Comparison of ENCODE assay signal across 20 cellular contexts in the genomic region with DNA sequence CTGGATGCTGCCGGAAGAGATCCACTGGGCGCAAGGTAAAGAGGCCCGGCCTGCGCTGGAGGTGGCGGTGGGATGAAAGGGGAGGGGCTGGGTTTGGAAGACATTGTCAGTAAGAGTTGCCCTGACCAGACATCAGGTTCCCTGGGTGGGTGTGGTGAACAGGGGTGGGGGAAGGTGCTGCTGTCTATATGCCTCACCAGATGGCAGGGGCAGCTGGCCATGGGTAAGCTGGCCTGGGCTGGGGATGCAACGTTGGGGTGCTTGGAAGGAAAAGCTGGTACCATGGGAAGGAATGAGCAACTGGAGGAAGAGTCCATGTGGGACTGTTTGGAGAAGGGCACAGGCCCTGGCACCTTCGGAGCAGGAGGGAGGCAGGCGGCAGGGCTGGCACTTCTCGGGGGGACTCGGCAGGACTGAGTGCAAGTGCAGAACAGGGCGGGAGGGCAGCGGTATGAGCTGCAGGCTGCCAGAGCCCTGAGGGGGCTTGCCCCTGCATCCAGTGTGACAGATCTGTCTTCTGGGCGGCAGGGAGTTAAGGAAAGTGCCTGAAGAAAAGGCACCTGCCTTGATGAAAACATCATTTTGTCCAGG.
"Had no signal": no experiment of that assay in that cellular context is flagged by ENCODE, and none has a peak within 500 bp of the region (broad histone marks: within the 10 kb centered on the region; RNA-seq: fewer than 3 reads in every experiment).

No MANE protein-coding gene starts in this region.

- H3K27ac ChIP-seq: gastrocnemius medialis, left ventricle myocardium inferior, lower lobe of right lung, parathyroid adenoma, psoas muscle, spleen, stomach had no signal

- H3K4me3 ChIP-seq: dorsolateral prefrontal cortex, gastrocnemius medialis, left ventricle myocardium inferior, lower lobe of right lung, psoas muscle, spleen, stomach had no signal

- H3K9ac ChIP-seq: parathyroid adenoma had no signal

- H3K9me3 Mint-ChIP-seq: immature natural killer cell, memory B cell, mesothelial cell of epicardium, natural killer cell had no signal

- H3K4me3 Mint-ChIP-seq: immature natural killer cell, memory B cell, mesothelial cell of epicardium, natural killer cell had no signal

- H3K27me3 ChIP-seq: dorsolateral prefrontal cortex, gastrocnemius medialis had no signal

- H3K79me2 ChIP-seq: parathyroid adenoma had no signal

- ATAC-seq: esophagus mucosa, gastrocnemius medialis, left cardiac atrium, lower lobe of right lung, natural killer cell, psoas muscle, sciatic nerve had no signal

- DNase-seq: cortex of kidney; dorsolateral prefrontal cortex; effector CD8-positive, alpha-beta T cell; gastrocnemius medialis; immature natural killer cell; left cardiac atrium; left ventricle myocardium inferior; lower lobe of right lung; natural killer cell; spleen; stimulated activated CD4-positive, alpha-beta T cell treated with anti-CD3 and anti-CD28 coated beads, Interleukin-2, amount 100 ng/mL, for 24 hours; stimulated activated naive CD4-positive, alpha-beta T cell; stomach; trophoblast cell had no signal

- H3K27ac Mint-ChIP-seq: immature natural killer cell, memory B cell, mesothelial cell of epicardium, natural killer cell had no signal

- H3K36me3 Mint-ChIP-seq: immature natural killer cell, memory B cell, mesothelial cell of epicardium, natural killer cell had no signal

- H3K9me3 ChIP-seq: gastrocnemius medialis, left ventricle myocardium inferior, lower lobe of right lung, psoas muscle, spleen, stomach had no signal

- H3K4me1 Mint-ChIP-seq: memory B cell had no signal

- H2AFZ ChIP-seq: parathyroid adenoma had no signal
